ENCODE assay signal across 14 cellular contexts in the genomic region with DNA sequence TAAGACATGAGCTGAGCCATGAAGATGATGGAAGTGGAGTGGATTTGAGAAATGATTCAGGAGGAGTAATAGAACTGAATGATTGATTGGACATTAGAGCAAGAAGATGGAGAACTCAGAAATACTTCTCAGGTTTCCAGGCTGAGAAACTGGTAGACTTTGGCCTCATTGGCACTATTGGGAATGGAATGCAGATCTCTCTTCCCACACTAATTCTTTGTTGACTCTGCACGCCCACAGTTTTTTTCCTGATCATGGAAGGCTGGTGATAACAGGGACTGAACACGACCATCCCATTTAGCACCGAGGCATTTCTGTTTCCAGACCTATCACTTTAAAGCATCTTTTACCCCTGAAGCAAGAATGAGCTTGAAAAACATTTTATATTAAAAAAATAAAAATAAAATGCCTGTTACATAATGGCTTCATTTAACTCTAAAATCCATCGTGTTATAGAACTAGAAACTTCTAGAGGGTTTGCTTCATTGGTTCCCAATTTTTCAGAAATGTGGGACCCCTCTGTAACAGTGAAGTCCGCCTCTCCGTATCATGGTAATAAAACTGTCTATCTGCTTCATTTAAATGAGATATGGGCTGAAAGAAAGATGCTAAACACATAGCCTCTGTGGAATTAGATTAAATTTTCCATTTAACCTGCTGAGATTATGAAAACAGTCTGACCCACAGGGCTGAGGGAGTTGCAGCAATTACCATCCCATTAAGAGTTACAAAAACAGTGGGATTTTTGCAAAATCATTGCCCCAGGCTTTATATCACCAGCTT.
DNase-seq lines count a peak whose midpoint lies in the region; ATAC-seq and TF ChIP-seq lines count a peak whose summit lies in the region.
"Had no signal": no experiment of that assay in that cellular context is flagged by ENCODE, and none has a peak within 500 bp of the region (broad histone marks: within the 10 kb centered on the region; RNA-seq: fewer than 3 reads in every experiment).

No MANE protein-coding gene starts in this region.

- H3K27ac Mint-ChIP-seq in Calu3 (ENCODE audit: unreplicated experiment), result no peak overlapping the region
- H3K27ac Mint-ChIP-seq: B cell; CD4-positive, alpha-beta T cell had no signal

- TF ChIP-seq CTCF in HEK293 (tag by site-specific recombination; IDR thresholded peaks at IDR 0.05) (no peak), hepatocyte (IDR thresholded peaks at IDR 0.05; ENCODE audit: poor library complexity) (no peak), gastroesophageal sphincter (IDR thresholded peaks at IDR 0.05) (no peak), Calu3 (IDR thresholded peaks at IDR 0.05; ENCODE audit: unreplicated experiment) (no peak)

- POLR2A ChIA-PET in HEK293 (lab: Yijun Ruan, JAX), result no interaction called here

- TF ChIP-seq EP300 in gastroesophageal sphincter (IDR thresholded peaks at IDR 0.05), result no peak

- CTCF ChIA-PET in HEK293 (lab: Yijun Ruan, JAX), result interaction anchor here (0.6 kb wide), 1 partner anchor 34 kb away, joined by 3 read pairs; no protein-coding TSS in a partner anchor
- CTCF ChIA-PET in Calu3 (lab: Charles Lee), result no interaction called here

- no peak overlapping the region for H2AFZ ChIP-seq in hepatocyte
- H2AFZ ChIP-seq: GM23248 had no signal

- H3K9me2 ChIP-seq in hepatocyte (replicated peaks; ENCODE audit: insufficient read depth), result no peaks in the 10 kb centered on the region

- H3K27ac ChIP-seq in HEK293 (ENCODE audit: extremely low read depth, low read depth, low read length), result no peak overlapping the region
- H3K27ac ChIP-seq in hepatocyte, result peak overlapping the region; percentile 30
- no peak overlapping the region for H3K27ac ChIP-seq in gastroesophageal sphincter
- H3K27ac ChIP-seq: GM23248 had no signal

- BruUV-seq in Calu3 (replicated peaks; lab: Mats Ljungman, UMichigan), result no TSS peak

- peaks cover 10% of the 10 kb centered on the region for H3K9me3 Mint-ChIP-seq in Calu3 (ENCODE audit: low read depth, unreplicated experiment)

- H3K4me1 ChIP-seq in HEK293 (ENCODE audit: control insufficient read depth, insufficient read depth, low read length), result no peaks in the 10 kb centered on the region
- H3K4me1 ChIP-seq in hepatocyte (ENCODE audit: insufficient read depth), result peaks cover 13% of the 10 kb centered on the region
- no peaks in the 10 kb centered on the region for H3K4me1 ChIP-seq in gastroesophageal sphincter

- DNase-seq in SW480 (ENCODE audit: low spot score), result peak; percentile 35
- DNase-seq in hepatocyte (ENCODE audit: low spot score), result peak; percentile 19
- no peak for DNase-seq in NCI-H2081 treated with DMSO at 0.1 percent for 48 hours (lab: John Stamatoyannopoulos, UW)
- no peak for DNase-seq in Calu3
- DNase-seq: C1 segment of cervical spinal cord; CD4-positive, alpha-beta T cell; DMS53; GF-D8; GM23248 had no signal

- H3K36me3 Mint-ChIP-seq in Calu3 (ENCODE audit: insufficient read depth, unreplicated experiment), result no peaks in the 10 kb centered on the region

- no peaks in the 10 kb centered on the region for H3K27me3 Mint-ChIP-seq in Calu3 (ENCODE audit: unreplicated experiment)
- H3K27me3 Mint-ChIP-seq: CD4-positive, alpha-beta T cell had no signal

- no peaks in the 10 kb centered on the region for H3K36me3 ChIP-seq in HEK293 (ENCODE audit: control insufficient read depth in 2 of 2, insufficient read depth in 1 of 2, low read length in 2 of 2)
- H3K36me3 ChIP-seq in hepatocyte (replicated peaks; ENCODE audit: insufficient read depth, low read depth), result no peaks in the 10 kb centered on the region
- H3K36me3 ChIP-seq in gastroesophageal sphincter, result no peaks in the 10 kb centered on the region

- H4K20me1 ChIP-seq in hepatocyte (ENCODE audit: insufficient read depth, poor library complexity, severe bottlenecking), result no peaks in the 10 kb centered on the region

- H3K9me3 ChIP-seq in HEK293 (ENCODE audit: control insufficient read depth, insufficient read depth, low read depth, low read length), result no peaks in the 10 kb centered on the region
- H3K9me3 ChIP-seq in hepatocyte (ENCODE audit: low read depth), result no peaks in the 10 kb centered on the region
- H3K9me3 ChIP-seq in gastroesophageal sphincter, result peaks cover 0 to 14% (median 0%) of the 10 kb centered on the region in 3 donors

- ATAC-seq in gastroesophageal sphincter, result no peak
- no peak for ATAC-seq in GM19324 (IDR thresholded peaks at IDR 0.05; ENCODE audit: low FRiP score, unreplicated experiment)
- ATAC-seq: K562 had no signal

- H3K4me2 ChIP-seq in hepatocyte, result no peak overlapping the region

- 63% methylated on average over 6 of the region's 6 CpGs for WGBS in hepatocyte (ENCODE audit: low lambda C conversion rate, missing lambda C conversion rate)
- 87 to 92% methylated on average over 3 to 6 of the region's 6 CpGs for WGBS in gastroesophageal sphincter (ENCODE audit: low coverage in 1 of 2), 2 donors

- H3K4me3 Mint-ChIP-seq in Calu3 (ENCODE audit: low read depth, unreplicated experiment), result no peak overlapping the region
- H3K4me3 Mint-ChIP-seq: B cell; CD4-positive, alpha-beta T cell had no signal

- intact Hi-C loops in Calu3 (cut with micrococcal nuclease; ENCODE audit: unreplicated experiment), result no loop called here

- TF ChIP-seq POLR2A in gastroesophageal sphincter (IDR thresholded peaks at IDR 0.05), result no peak

- no peaks in the 10 kb centered on the region for H3K79me2 ChIP-seq in hepatocyte

- no peak overlapping the region for H3K4me3 ChIP-seq in HEK293 (ENCODE audit: low read depth, low read length)
- H3K4me3 ChIP-seq in hepatocyte, result no peak overlapping the region
- H3K4me3 ChIP-seq in gastroesophageal sphincter, result no peak overlapping the region
- H3K4me3 ChIP-seq: GM23248, K562 had no signal

- H3K4me1 Mint-ChIP-seq in Calu3 (ENCODE audit: low read depth, unreplicated experiment), result no peaks in the 10 kb centered on the region
- H3K4me1 Mint-ChIP-seq: B cell had no signal

- H3K27me3 ChIP-seq in hepatocyte (no peaks in the 10 kb centered on the region), gastroesophageal sphincter (no peaks in the 10 kb centered on the region)

TF ChIP-seq in HEK293, 187 proteins besides CTCF, POLR2A, EP300 and RAD21:
- peak; percentile 47; the same call in 1 of the 2 replicates for TF ChIP-seq WT1 (tag by site-specific recombination; IDR thresholded peaks at IDR 0.05)
- no peak for TF ChIP-seq KLF17 (tag by site-specific recombination; IDR thresholded peaks at IDR 0.05)
- TF ChIP-seq, protein P1, sequence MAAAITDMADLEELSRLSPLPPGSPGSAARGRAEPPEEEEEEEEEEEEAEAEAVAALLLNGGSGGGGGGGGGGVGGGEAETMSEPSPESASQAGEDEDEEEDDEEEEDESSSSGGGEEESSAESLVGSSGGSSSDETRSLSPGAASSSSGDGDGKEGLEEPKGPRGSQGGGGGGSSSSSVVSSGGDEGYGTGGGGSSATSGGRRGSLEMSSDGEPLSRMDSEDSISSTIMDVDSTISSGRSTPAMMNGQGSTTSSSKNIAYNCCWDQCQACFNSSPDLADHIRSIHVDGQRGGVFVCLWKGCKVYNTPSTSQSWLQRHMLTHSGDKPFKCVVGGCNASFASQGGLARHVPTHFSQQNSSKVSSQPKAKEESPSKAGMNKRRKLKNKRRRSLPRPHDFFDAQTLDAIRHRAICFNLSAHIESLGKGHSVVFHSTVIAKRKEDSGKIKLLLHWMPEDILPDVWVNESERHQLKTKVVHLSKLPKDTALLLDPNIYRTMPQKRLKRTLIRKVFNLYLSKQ (tag by site-specific recombination; IDR thresholded peaks at IDR 0.05; ENCODE audit: borderline replicate concordance), result no peak
- no peak for TF ChIP-seq ZNF2 (tag by site-specific recombination; IDR thresholded peaks at IDR 0.05)
- no peak for TF ChIP-seq ZSCAN23 (tag by site-specific recombination; IDR thresholded peaks at IDR 0.05)
- peak; percentile 69; the same call in 1 of the 2 replicates for TF ChIP-seq EGR2 (tag by site-specific recombination; IDR thresholded peaks at IDR 0.05; ENCODE audit: low read depth)
- no peak for TF ChIP-seq GFI1B (tag by site-specific recombination; IDR thresholded peaks at IDR 0.05)
- peak; percentile 79 for TF ChIP-seq ZFHX2 (tag by site-specific recombination; conservative IDR thresholded peaks at IDR 0.05)
- TF ChIP-seq, protein P2, sequence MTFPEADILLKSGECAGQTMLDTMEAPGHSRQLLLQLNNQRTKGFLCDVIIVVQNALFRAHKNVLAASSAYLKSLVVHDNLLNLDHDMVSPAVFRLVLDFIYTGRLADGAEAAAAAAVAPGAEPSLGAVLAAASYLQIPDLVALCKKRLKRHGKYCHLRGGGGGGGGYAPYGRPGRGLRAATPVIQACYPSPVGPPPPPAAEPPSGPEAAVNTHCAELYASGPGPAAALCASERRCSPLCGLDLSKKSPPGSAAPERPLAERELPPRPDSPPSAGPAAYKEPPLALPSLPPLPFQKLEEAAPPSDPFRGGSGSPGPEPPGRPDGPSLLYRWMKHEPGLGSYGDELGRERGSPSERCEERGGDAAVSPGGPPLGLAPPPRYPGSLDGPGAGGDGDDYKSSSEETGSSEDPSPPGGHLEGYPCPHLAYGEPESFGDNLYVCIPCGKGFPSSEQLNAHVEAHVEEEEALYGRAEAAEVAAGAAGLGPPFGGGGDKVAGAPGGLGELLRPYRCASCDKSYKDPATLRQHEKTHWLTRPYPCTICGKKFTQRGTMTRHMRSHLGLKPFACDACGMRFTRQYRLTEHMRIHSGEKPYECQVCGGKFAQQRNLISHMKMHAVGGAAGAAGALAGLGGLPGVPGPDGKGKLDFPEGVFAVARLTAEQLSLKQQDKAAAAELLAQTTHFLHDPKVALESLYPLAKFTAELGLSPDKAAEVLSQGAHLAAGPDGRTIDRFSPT (tag by site-specific recombination; IDR thresholded peaks at IDR 0.05), result no peak

Comparison
In these comparisons a context has a peak if more than half of its experiments do, and no peak if none do; other contexts are left out.
1. DNase-seq: peak in SW480 (single experiment) and hepatocyte (single experiment); none in NCI-H2081 treated with DMSO at 0.1 percent for 48 hours (single experiment) and Calu3 (single experiment).